ENCODE assay signal across 12 cellular contexts in genomic region chr13:80469105-80469840, GRCh38.
DNase-seq lines count a peak whose midpoint lies in the region; ATAC-seq, FAIRE-seq and TF ChIP-seq lines count a peak whose summit lies in the region.
"Had no signal": no experiment of that assay in that cellular context is flagged by ENCODE, and none has a peak within 500 bp of the region (broad histone marks: within the 10 kb centered on the region; RNA-seq: fewer than 3 reads in every experiment).

No MANE protein-coding gene starts in this region.

- ATAC-seq in A549, result no peak
- peak; percentile 75 for ATAC-seq in Right ventricle myocardium superior (ENCODE audit: poor library complexity)
- ATAC-seq in HG02571 (IDR thresholded peaks at IDR 0.05; ENCODE audit: unreplicated experiment), result no peak
- ATAC-seq: GM23338 had no signal

- peak overlapping the region; percentile 86 for H3K9ac ChIP-seq in adipocyte (ENCODE audit: low read length)

- peak overlapping the region; percentile 68 for H3K4me2 ChIP-seq in A549
- H3K4me2 ChIP-seq: GM23338 had no signal

- H3K27me3 ChIP-seq in adipocyte (replicated peaks; ENCODE audit: control insufficient read depth, insufficient read depth, low read length), result no peaks in the 10 kb centered on the region
- H3K27me3 ChIP-seq in prostate gland (replicated peaks; ENCODE audit: insufficient read depth), result no peaks in the 10 kb centered on the region
- H3K27me3 ChIP-seq: colonic mucosa had no signal

- H3K27ac ChIP-seq in A549 (peak overlapping the region; percentile 70 to 87; a peak in 5 of 6 replicates), prostate gland (peak overlapping the region; percentile 45 to 58)
- H3K27ac ChIP-seq: colonic mucosa had no signal

- TF ChIP-seq CTCF in A549 (IDR thresholded peaks at IDR 0.05) (no peak), prostate gland (IDR thresholded peaks at IDR 0.05) (no peak)

- FAIRE-seq in A549 (lab: Jason Lieb, UNC), result no peak

- intact Hi-C loops in Right ventricle myocardium superior (cut with DNase I) (no loop called here), prostate gland (cut with DNase I) (no loop called here)

- H3K9me3 ChIP-seq in A549 (no peaks in the 10 kb centered on the region), adipocyte (ENCODE audit: control insufficient read depth, low read length) (no peaks in the 10 kb centered on the region), prostate gland (no peaks in the 10 kb centered on the region)
- H3K9me3 ChIP-seq: colonic mucosa had no signal

- H3K36me3 ChIP-seq in adipocyte (ENCODE audit: control insufficient read depth, insufficient read depth, low read length, severe bottlenecking), result no peaks in the 10 kb centered on the region
- H3K36me3 ChIP-seq in prostate gland, result no peaks in the 10 kb centered on the region
- H3K36me3 ChIP-seq: colonic mucosa had no signal

- H3K4me1 ChIP-seq in A549 (peaks cover 37% of the 10 kb centered on the region), adipocyte (ENCODE audit: control insufficient read depth, insufficient read depth, low read length) (peaks cover 40% of the 10 kb centered on the region), prostate gland (replicated peaks) (no peaks in the 10 kb centered on the region)
- H3K4me1 ChIP-seq: colonic mucosa had no signal

- TF ChIP-seq EP300 in A549 (IDR thresholded peaks at IDR 0.05), result no peak

- POLR2A ChIA-PET in A549 (lab: Yijun Ruan, JAX), result no interaction called here

- H3K4me3 ChIP-seq in A549 (peak overlapping the region; percentile 20; the same call in 1 of the 3 replicates), adipocyte (ENCODE audit: low read length) (peak overlapping the region; percentile 60), prostate gland (no peak overlapping the region)
- H3K4me3 ChIP-seq: colonic mucosa, GM23338 had no signal

- 60% methylated on average over 6 of the region's 6 CpGs for WGBS in A549 (ENCODE audit: missing lambda C conversion rate)
- WGBS in prostate gland, result 63% methylated on average over 6 of the region's 6 CpGs

- CTCF ChIA-PET in A549 (lab: Yijun Ruan, JAX), result no interaction called here

- DNase-seq in A549 (ENCODE audit: low read depth in 1 of 2, low spot score in 1 of 2) (no peak), adipocyte (ENCODE audit: low read depth) (peak; percentile 20), Right ventricle myocardium superior (no peak), prostate gland (ENCODE audit: low spot score) (no peak), SW480 (ENCODE audit: low spot score) (no peak), NCI-H1048 (lab: John Stamatoyannopoulos, UW) (no peak)
- no peak for DNase-seq in stimulated activated CD4-positive, alpha-beta T cell treated with anti-CD3 and anti-CD28 coated beads, Interleukin-15, amount 100 ng/mL, for 24 hours
- DNase-seq: activated CD4-positive, CD25-positive, alpha-beta regulatory T cell treated with anti-CD3 and anti-CD28 coated beads, Interleukin-2, amount 50 U/mL, for 72 hours; NCI-H1092 treated with DMSO at 0.1 percent for 48 hours had no signal

- TF ChIP-seq RAD21 in A549 (conservative IDR thresholded peaks at IDR 0.05 in 1 of 2, IDR thresholded peaks at IDR 0.05 in 1 of 2), result no peak

- TF ChIP-seq POLR2A in A549 (IDR thresholded peaks at IDR 0.05; ENCODE audit: low read length) (no peak), prostate gland (IDR thresholded peaks at IDR 0.05) (no peak)

TF ChIP-seq in A549, 52 proteins besides CTCF, POLR2A, EP300 and RAD21:
- TF ChIP-seq KDM5A (IDR thresholded peaks at IDR 0.05) (no peak), FOSL2 (IDR thresholded peaks at IDR 0.05) (no peak), FOSL2 (CRISPR knock-in tag; IDR thresholded peaks at IDR 0.05) (no peak), RARB (CRISPR knock-in tag; IDR thresholded peaks at IDR 0.05) (no peak), BCL3 (IDR thresholded peaks at IDR 0.05) (no peak), CHD4 (IDR thresholded peaks at IDR 0.05; ENCODE audit: borderline replicate concordance) (no peak), ESRRA (IDR thresholded peaks at IDR 0.05; ENCODE audit: borderline replicate concordance, low read length) (no peak), ZSCAN20 (CRISPR knock-in tag; IDR thresholded peaks at IDR 0.05) (no peak), CHD2 (IDR thresholded peaks at IDR 0.05; ENCODE audit: low read length, partially characterized antibody) (no peak), USF2 (IDR thresholded peaks at IDR 0.05) (no peak), POLR2AphosphoS2 (conservative IDR thresholded peaks at IDR 0.05; ENCODE audit: low read length) (no peak), KDM1A (IDR thresholded peaks at IDR 0.05; ENCODE audit: low read depth) (no peak), SMC3 (IDR thresholded peaks at IDR 0.05) (no peak), TFCP2L1 (CRISPR knock-in tag; IDR thresholded peaks at IDR 0.05) (no peak), CEBPB (IDR thresholded peaks at IDR 0.05) (no peak), ZC3H11A (IDR thresholded peaks at IDR 0.05) (no peak), ZFP36 (IDR thresholded peaks at IDR 0.05; ENCODE audit: borderline replicate concordance, partially characterized antibody) (no peak), FOSB (CRISPR knock-in tag; IDR thresholded peaks at IDR 0.05) (no peak), MAZ (IDR thresholded peaks at IDR 0.05; ENCODE audit: borderline replicate concordance, low read depth, low read length) (no peak), EHMT2 (IDR thresholded peaks at IDR 0.05; ENCODE audit: low read depth) (no peak)

Comparison
In these comparisons a context has a peak if more than half of its experiments do, and no peak if none do; other contexts are left out.
1. H3K4me3 ChIP-seq: peak in A549 (single experiment) and adipocyte (single experiment); none in prostate gland (0 of 2).